ENCODE assay signal across 30 cellular contexts in the genomic region with DNA sequence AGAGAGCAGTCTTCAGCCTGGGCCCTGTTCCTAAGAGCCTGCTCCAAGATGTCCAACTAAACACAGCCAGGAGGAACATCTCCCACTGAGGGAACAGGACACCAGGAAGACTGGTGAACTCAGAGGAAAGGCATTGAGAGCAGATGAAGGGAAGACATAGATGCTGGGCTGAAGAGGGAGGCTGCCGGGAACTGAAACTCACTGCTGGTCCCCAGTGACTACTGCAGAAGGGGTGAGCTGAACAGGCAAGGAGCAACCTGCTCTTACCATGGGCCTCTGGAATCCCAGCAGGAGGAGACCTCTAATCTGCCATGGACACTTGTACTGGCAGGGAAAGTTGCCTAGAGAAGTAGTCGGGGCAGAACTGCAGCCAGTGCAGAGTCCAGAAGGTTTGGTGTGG.
"Had no signal": no experiment of that assay in that cellular context is flagged by ENCODE, and none has a peak within 500 bp of the region (broad histone marks: within the 10 kb centered on the region; RNA-seq: fewer than 3 reads in every experiment).

No MANE protein-coding gene starts in this region.

- H3K36me3 ChIP-seq: colonic mucosa, esophagus muscularis mucosa, gastrocnemius medialis, heart left ventricle, WERI-Rb-1 had no signal

- H3K27me3 Mint-ChIP-seq: activated B cell treated with CpG ODN at 0.5 μM for 24 hours; activated CD8-positive, alpha-beta T cell treated with anti-CD3 and anti-CD28 coated beads for 36 hours; activated naive CD8-positive, alpha-beta T cell; activated T-helper 17 cell treated with anti-CD3 and anti-CD28 coated beads, Interleukin-2, amount 50 U/mL, for 72 hours; effector memory CD8-positive, alpha-beta T cell; T-helper 17 cell had no signal

- H3K36me3 Mint-ChIP-seq: activated naive CD8-positive, alpha-beta T cell had no signal

- H3K27me3 ChIP-seq: colonic mucosa, esophagus muscularis mucosa, gastrocnemius medialis, heart left ventricle had no signal

- H3K4me3 ChIP-seq: body of pancreas, colonic mucosa, esophagus muscularis mucosa, gastrocnemius medialis, heart left ventricle had no signal

- H3K4me1 Mint-ChIP-seq: activated B cell treated with CpG ODN at 0.5 μM for 24 hours; activated T-helper 17 cell treated with anti-CD3 and anti-CD28 coated beads, Interleukin-2, amount 50 U/mL, for 72 hours; T-helper 17 cell had no signal

- H3K4me3 Mint-ChIP-seq: activated B cell treated with CpG ODN at 0.5 μM for 24 hours; activated CD8-positive, alpha-beta T cell treated with anti-CD3 and anti-CD28 coated beads for 36 hours; activated naive CD8-positive, alpha-beta T cell; activated T-cell treated with anti-CD3 and anti-CD28 coated beads, Interleukin-2, amount 50 U/mL, for 4 hours; activated T-helper 17 cell treated with anti-CD3 and anti-CD28 coated beads, Interleukin-2, amount 50 U/mL, for 72 hours; effector memory CD8-positive, alpha-beta T cell; T-helper 17 cell; T-helper 2 cell treated with Interferon-gamma antibody and Interleukin-4, amounts not matched to agents 5 μg/mL and 100 μg/mL, for 36 hours had no signal

- H3K9me3 ChIP-seq: body of pancreas, colonic mucosa, esophagus muscularis mucosa, gastrocnemius medialis, heart left ventricle had no signal

- H3K27ac Mint-ChIP-seq: activated B cell treated with CpG ODN at 0.5 μM for 24 hours; activated CD8-positive, alpha-beta T cell treated with anti-CD3 and anti-CD28 coated beads for 36 hours; activated naive CD8-positive, alpha-beta T cell; activated T-helper 17 cell treated with anti-CD3 and anti-CD28 coated beads, Interleukin-2, amount 50 U/mL, for 72 hours; effector memory CD8-positive, alpha-beta T cell; T-helper 17 cell; T-helper 2 cell treated with Interferon-gamma antibody and Interleukin-4, amounts not matched to agents 5 μg/mL and 100 μg/mL, for 36 hours had no signal

- H3K4me1 ChIP-seq: body of pancreas, colonic mucosa, esophagus muscularis mucosa, foreskin keratinocyte, gastrocnemius medialis, heart left ventricle had no signal

- H3K9me3 Mint-ChIP-seq: activated B cell treated with CpG ODN at 0.5 μM for 24 hours; activated CD8-positive, alpha-beta T cell treated with anti-CD3 and anti-CD28 coated beads for 36 hours; activated T-cell treated with anti-CD3 and anti-CD28 coated beads, Interleukin-2, amount 50 U/mL, for 4 hours; T-helper 2 cell treated with Interferon-gamma antibody and Interleukin-4, amounts not matched to agents 5 μg/mL and 100 μg/mL, for 36 hours had no signal

- H3K27ac ChIP-seq: body of pancreas, colonic mucosa, esophagus muscularis mucosa, foreskin keratinocyte, gastrocnemius medialis, heart left ventricle, WERI-Rb-1 had no signal

- ATAC-seq: activated CD4-positive, CD25-positive, alpha-beta regulatory T cell treated with anti-CD3 and anti-CD28 coated beads, Interleukin-2, amount 50 U/mL, for 24 hours; activated CD8-positive, alpha-beta T cell treated with anti-CD3 and anti-CD28 coated beads for 36 hours; activated T-cell treated with anti-CD3 and anti-CD28 coated beads, Interleukin-2, amount 50 U/mL, for 4 hours; activated T-helper 17 cell treated with anti-CD3 and anti-CD28 coated beads, Interleukin-2, amount 50 U/mL, for 72 hours; body of pancreas; effector memory CD8-positive, alpha-beta T cell; gastrocnemius medialis; heart left ventricle; T-helper 17 cell had no signal

- DNase-seq: activated B cell treated with CpG ODN at 0.5 μM for 24 hours; activated CD4-positive, alpha-beta T cell treated with anti-CD3 and anti-CD28 coated beads for 48 hours; activated CD4-positive, alpha-beta T cell treated with anti-CD3 and anti-CD28 coated beads, Interleukin-2, amount 50 U/mL, for 1 hour; activated CD4-positive, alpha-beta T cell treated with anti-CD3 and anti-CD28 coated beads, Interleukin-2, amount 50 U/mL, for 48 hours; activated CD8-positive, alpha-beta memory T cell treated with anti-CD3 and anti-CD28 coated beads for 24 hours; activated CD8-positive, alpha-beta T cell treated with anti-CD3 and anti-CD28 coated beads for 36 hours; activated effector memory CD4-positive, alpha-beta T cell treated with Interleukin-2 at 50 U/mL for 16 hours; activated gamma-delta T cell treated with Interleukin-2 at 50 U/mL for 16 hours; activated naive CD4-positive, alpha-beta T cell treated with anti-CD3 and anti-CD28 coated beads, Interleukin-2, amount 50 U/mL, for 16 hours; activated naive CD4-positive, alpha-beta T cell treated with Interleukin-2 at 50 U/mL for 16 hours; activated T-cell treated with anti-CD3 and anti-CD28 coated beads, Interleukin-2, amount 50 U/mL, for 4 hours; amniotic stem cell; body of pancreas; cerebellar nuclear complex; colonic mucosa; effector memory CD8-positive, alpha-beta T cell; erythroblast; gastrocnemius medialis; glutamatergic neuron; heart left ventricle; T-helper 1 cell; T-helper 17 cell; T1000; WERI-Rb-1 had no signal
